ENCODE assay signal across 25 cellular contexts in the genomic region with DNA sequence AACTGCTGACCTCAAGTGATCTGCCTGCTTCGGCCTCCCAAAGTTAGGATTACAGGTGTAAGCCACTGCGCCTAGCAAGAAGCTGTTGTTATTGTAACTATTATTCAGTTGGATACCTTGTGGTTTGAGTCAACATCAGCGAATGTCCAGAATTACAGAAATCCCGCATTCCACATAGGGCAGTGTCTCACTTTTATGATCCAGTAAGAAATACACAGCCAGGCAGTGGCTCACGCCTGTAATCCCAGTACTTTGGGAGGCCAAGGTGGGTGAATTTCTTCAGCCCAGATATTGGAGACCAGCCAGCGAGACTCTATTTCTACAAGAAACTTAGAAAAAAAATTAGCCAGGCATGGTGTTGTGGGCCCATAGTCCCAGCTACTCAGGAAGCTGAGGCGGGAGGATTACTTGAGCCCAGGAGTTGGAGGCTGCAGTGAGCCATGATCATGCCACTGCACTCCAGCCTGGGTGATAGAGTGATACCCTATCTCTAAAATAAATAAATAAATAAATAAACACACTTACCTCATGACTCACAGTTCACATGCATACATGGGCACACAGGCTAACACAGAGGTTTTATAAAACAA. TPM values are rescaled to one million over a fixed set of nuclear protein-coding genes. Genes with fewer than 3 reads are reported as not detected.
DNase-seq lines count a peak whose midpoint lies in the region; ATAC-seq and TF ChIP-seq lines count a peak whose summit lies in the region.
"Had no signal": no experiment of that assay in that cellular context is flagged by ENCODE, and none has a peak within 500 bp of the region (broad histone marks: within the 10 kb centered on the region; RNA-seq: fewer than 3 reads in every experiment).

No MANE protein-coding gene starts in this region.

- no peaks in the 10 kb centered on the region for H3K27me3 ChIP-seq in right atrium auricular region
- H3K27me3 ChIP-seq: BLaER1 treated with 17β-estradiol and CSF1 and Interleukin-3, amounts not matched to agents 10 nM and 100 nM had no signal

- H3K27ac ChIP-seq in right atrium auricular region, result no peak overlapping the region
- H3K27ac ChIP-seq: BLaER1 treated with 17β-estradiol and CSF1 and Interleukin-3, amounts not matched to agents 10 nM and 100 nM; PC-9; SK-N-MC had no signal

- peak; percentile 56 for DNase-seq in EL
- peak; percentile 84 for DNase-seq in HS-27A (ENCODE audit: low read depth)
- DNase-seq in amniotic epithelial cell (ENCODE audit: low read depth), result peak; percentile 57
- peak; percentile 16 for DNase-seq in retinal pigment epithelial cell (ENCODE audit: low read depth)
- DNase-seq in NCI-H2107 treated with DMSO at 0.1 percent for 48 hours (lab: John Stamatoyannopoulos, UW; ENCODE audit: unreplicated experiment), result no peak
- no peak for DNase-seq in HEK293T (ENCODE audit: extremely low spot score)
- DNase-seq in right atrium auricular region (ENCODE audit: low spot score), result no peak
- DNase-seq: Calu3; CD8-positive, alpha-beta T cell; Karpas-422; MM.1S; NCI-H1092; NCI-H1436; NCI-H1930; NCI-H2227 treated with DMSO at 0.1 percent for 48 hours; NCI-H510A treated with DMSO at 0.1 percent for 48 hours; NCI-H748 treated with DMSO at 0.1 percent for 48 hours; PC-9; RPMI8226; SHP77; SW 1271; T-helper 17 cell had no signal

- TF ChIP-seq CTCF in retinal pigment epithelial cell (conservative IDR thresholded peaks at IDR 0.05; ENCODE audit: low read depth, low read length) (no peak), right atrium auricular region (IDR thresholded peaks at IDR 0.05) (no peak)

- H3K4me3 ChIP-seq in retinal pigment epithelial cell (ENCODE audit: low read length), result no peak overlapping the region
- no peak overlapping the region for H3K4me3 ChIP-seq in right atrium auricular region
- H3K4me3 ChIP-seq: BLaER1 treated with 17β-estradiol and CSF1 and Interleukin-3, amounts not matched to agents 10 nM and 100 nM; PC-9; SK-N-MC had no signal

- POLR2A ChIA-PET in HEK293T (lab: Yijun Ruan, JAX), result no interaction called here

- no peaks in the 10 kb centered on the region for H3K36me3 ChIP-seq in right atrium auricular region
- H3K36me3 ChIP-seq: BLaER1 treated with 17β-estradiol and CSF1 and Interleukin-3, amounts not matched to agents 10 nM and 100 nM had no signal

- H3K9me3 ChIP-seq in right atrium auricular region, result no peaks in the 10 kb centered on the region

- CTCF ChIA-PET in HEK293T (lab: Yijun Ruan, JAX), result interaction anchor here (0.5 kb wide), 1 partner anchor 22 kb away, joined by 3 read pairs; no protein-coding TSS in a partner anchor

- peaks cover 0 to 9% of the 10 kb centered on the region in 2 donors for H3K4me1 ChIP-seq in right atrium auricular region

- no peak for ATAC-seq in GM21786 (IDR thresholded peaks at IDR 0.05; ENCODE audit: unreplicated experiment)
- ATAC-seq: CD8-positive, alpha-beta T cell; T-helper 17 cell had no signal

TF ChIP-seq in HEK293T, 16 proteins besides CTCF, POLR2A, EP300 and RAD21:
- TF ChIP-seq L3MBTL2 (conservative IDR thresholded peaks at IDR 0.05) (no peak), ELF4 (IDR thresholded peaks at IDR 0.05) (no peak), ARNT (IDR thresholded peaks at IDR 0.05) (no peak), FOXM1 (IDR thresholded peaks at IDR 0.05; ENCODE audit: borderline replicate concordance) (no peak), SP1 (IDR thresholded peaks at IDR 0.05) (no peak), LEF1 (IDR thresholded peaks at IDR 0.05; ENCODE audit: borderline replicate concordance) (no peak), BHLHE40 (IDR thresholded peaks at IDR 0.05; ENCODE audit: borderline replicate concordance) (no peak), NFRKB (IDR thresholded peaks at IDR 0.05) (no peak), FOXA1 (IDR thresholded peaks at IDR 0.05) (no peak), HDGF (IDR thresholded peaks at IDR 0.05; ENCODE audit: borderline replicate concordance) (no peak)
- TF ChIP-seq, protein P1, sequence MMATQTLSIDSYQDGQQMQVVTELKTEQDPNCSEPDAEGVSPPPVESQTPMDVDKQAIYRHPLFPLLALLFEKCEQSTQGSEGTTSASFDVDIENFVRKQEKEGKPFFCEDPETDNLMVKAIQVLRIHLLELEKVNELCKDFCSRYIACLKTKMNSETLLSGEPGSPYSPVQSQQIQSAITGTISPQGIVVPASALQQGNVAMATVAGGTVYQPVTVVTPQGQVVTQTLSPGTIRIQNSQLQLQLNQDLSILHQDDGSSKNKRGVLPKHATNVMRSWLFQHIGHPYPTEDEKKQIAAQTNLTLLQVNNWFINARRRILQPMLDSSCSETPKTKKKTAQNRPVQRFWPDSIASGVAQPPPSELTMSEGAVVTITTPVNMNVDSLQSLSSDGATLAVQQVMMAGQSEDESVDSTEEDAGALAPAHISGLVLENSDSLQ (IDR thresholded peaks at IDR 0.05), result no peak

RNA-seq across cellular contexts. Expression of a gene that starts 43.8 kb away (rescaled TPM):
- total RNA-seq in right atrium auricular region, result 1 to 10 TPM; 5.2 to 5.5 TPM

RNA-seq across cellular contexts. Expression of a gene that starts 45.1 kb away (rescaled TPM):
- 100 to 1,000 TPM; 123 to 199 TPM for total RNA-seq in right atrium auricular region

Comparison
In these comparisons a context has a peak if more than half of its experiments do, and no peak if none do; other contexts are left out.
1. DNase-seq: peak in EL (single experiment), HS-27A (single experiment), amniotic epithelial cell (single experiment) and retinal pigment epithelial cell (single experiment); none in NCI-H2107 treated with DMSO at 0.1 percent for 48 hours (single experiment), HEK293T (single experiment) and right atrium auricular region (single experiment).